Comparison of ENCODE assay signal across 24 cellular contexts in genomic region chr10:29730461-29730860, GRCh38.
DNase-seq lines count a peak whose midpoint lies in the region; ATAC-seq and TF ChIP-seq lines count a peak whose summit lies in the region.
"Had no signal": no experiment of that assay in that cellular context is flagged by ENCODE, and none has a peak within 500 bp of the region (broad histone marks: within the 10 kb centered on the region; RNA-seq: fewer than 3 reads in every experiment).

No MANE protein-coding gene starts in this region.

- intact Hi-C loops in esophagus muscularis mucosa (cut with DNase I) = loop anchor here (10.0 kb wide), 2 partner anchors 136 to 274 kb away; no protein-coding TSS in a partner anchor
- intact Hi-C loops in heart right ventricle (cut with DNase I) = loop anchor here in 8 of 10 donors (5.0 to 10.0 kb wide), 9 partner anchors 86 to 274 kb away; partner anchors contain the start of gene SVIL (in 2 of the 8)

- peaks cover 2% of the 10 kb centered on the region for H3K9me3 Mint-ChIP-seq in neural progenitor cell
- H3K9me3 Mint-ChIP-seq: activated naive CD4-positive, alpha-beta T cell treated with anti-CD3 and anti-CD28 coated beads, Interleukin-2, amount 50 U/mL, for 24 hours; IgD-negative memory B cell; natural killer cell treated with Interleukin-12 subunit alpha and Interleukin-12 subunit beta and Interleukin-15 and Interleukin-18, amount 100 ng/mL, for 72 hours had no signal

- no peak overlapping the region for H2AFZ ChIP-seq in neural progenitor cell (replicated peaks)

- TF ChIP-seq CTCF in esophagus muscularis mucosa (IDR thresholded peaks at IDR 0.05) = no peak
- TF ChIP-seq CTCF in neural progenitor cell (IDR thresholded peaks at IDR 0.05) = no peak
- no peak for TF ChIP-seq CTCF in heart right ventricle (IDR thresholded peaks at IDR 0.05)

- H3K27me3 ChIP-seq in MG63 (no peaks in the 10 kb centered on the region), esophagus muscularis mucosa (no peaks in the 10 kb centered on the region), neural progenitor cell (no peaks in the 10 kb centered on the region), stomach smooth muscle (ENCODE audit: control insufficient read depth in 1 of 2, insufficient read depth in 2 of 2, low read length in 2 of 2) (no peaks in the 10 kb centered on the region), heart right ventricle (no peaks in the 10 kb centered on the region)
- H3K27me3 ChIP-seq: left lung, upper lobe of left lung had no signal

- H3F3A ChIP-seq in neural progenitor cell (ENCODE audit: low read depth) = peaks cover 36% of the 10 kb centered on the region

- peaks cover 6% of the 10 kb centered on the region for H3K27me3 Mint-ChIP-seq in neural progenitor cell (ENCODE audit: insufficient read depth, low read depth)
- H3K27me3 Mint-ChIP-seq: activated naive CD4-positive, alpha-beta T cell treated with anti-CD3 and anti-CD28 coated beads, Interleukin-2, amount 50 U/mL, for 24 hours; natural killer cell treated with Interleukin-12 subunit alpha and Interleukin-12 subunit beta and Interleukin-15 and Interleukin-18, amount 100 ng/mL, for 72 hours had no signal

- no peak overlapping the region for H3K9ac ChIP-seq in neural progenitor cell
- H3K9ac ChIP-seq in stomach smooth muscle (ENCODE audit: low read length in 2 of 2) = peak overlapping the region in 1 of 2 donors; percentile 36
- H3K9ac ChIP-seq: SK-N-SH had no signal

- H3K36me3 ChIP-seq in MG63 = no peaks in the 10 kb centered on the region; the same call in 1 of the 2 replicates
- peaks cover 0 to 13% (median 4%) of the 10 kb centered on the region in 4 donors for H3K36me3 ChIP-seq in esophagus muscularis mucosa
- H3K36me3 ChIP-seq in neural progenitor cell = no peaks in the 10 kb centered on the region
- peaks cover 1 to 3% of the 10 kb centered on the region in 2 donors for H3K36me3 ChIP-seq in stomach smooth muscle (ENCODE audit: control insufficient read depth in 2 of 2, insufficient read depth in 2 of 2, low read length in 2 of 2)
- no peaks in the 10 kb centered on the region for H3K36me3 ChIP-seq in heart right ventricle
- H3K36me3 ChIP-seq: left lung, spleen, upper lobe of left lung had no signal

- H3K27ac ChIP-seq in esophagus muscularis mucosa (replicated peaks in 1 of 4) = peak overlapping the region; percentile 95 to 99 (median 98)
- no peak overlapping the region for H3K27ac ChIP-seq in neural progenitor cell
- H3K27ac ChIP-seq in stomach smooth muscle (ENCODE audit: low read length) = peak overlapping the region; percentile 71
- H3K27ac ChIP-seq in heart right ventricle = no peak overlapping the region
- H3K27ac ChIP-seq: upper lobe of left lung had no signal

- no peak for TF ChIP-seq EP300 in esophagus muscularis mucosa (IDR thresholded peaks at IDR 0.05)

- no peaks in the 10 kb centered on the region for H3K9me3 ChIP-seq in MG63
- no peaks in the 10 kb centered on the region for H3K9me3 ChIP-seq in esophagus muscularis mucosa
- H3K9me3 ChIP-seq in neural progenitor cell (ENCODE audit: low read depth) = no peaks in the 10 kb centered on the region
- no peaks in the 10 kb centered on the region for H3K9me3 ChIP-seq in stomach smooth muscle (ENCODE audit: control insufficient read depth in 2 of 2, low read length in 2 of 2)
- no peaks in the 10 kb centered on the region for H3K9me3 ChIP-seq in heart right ventricle
- H3K9me3 ChIP-seq: Caco-2, left lung, SK-N-SH, spleen, upper lobe of left lung had no signal

- no peak overlapping the region for H3K4me3 Mint-ChIP-seq in neural progenitor cell
- H3K4me3 Mint-ChIP-seq: activated naive CD4-positive, alpha-beta T cell treated with anti-CD3 and anti-CD28 coated beads, Interleukin-2, amount 50 U/mL, for 24 hours; IgD-negative memory B cell; natural killer cell treated with Interleukin-12 subunit alpha and Interleukin-12 subunit beta and Interleukin-15 and Interleukin-18, amount 100 ng/mL, for 72 hours had no signal

- 68% methylated on average over 5 of the region's 5 CpGs for WGBS in esophagus muscularis mucosa
- 76 to 86% methylated on average over 5 of the region's 5 CpGs for WGBS in heart right ventricle, 2 donors

- TF ChIP-seq POLR2A in esophagus muscularis mucosa (IDR thresholded peaks at IDR 0.05; ENCODE audit: low read depth) = no peak

- H3K4me1 ChIP-seq in esophagus muscularis mucosa (peaks cover 18 to 91% (median 73%) of the 10 kb centered on the region in 4 donors), neural progenitor cell (peaks cover 65% of the 10 kb centered on the region), stomach smooth muscle (ENCODE audit: control insufficient read depth, insufficient read depth, low read length) (peaks cover 63% of the 10 kb centered on the region), heart right ventricle (peaks cover 9 to 55% (median 25%) of the 10 kb centered on the region in 9 donors)

- no peak overlapping the region for H3K27ac Mint-ChIP-seq in neural progenitor cell
- H3K27ac Mint-ChIP-seq: activated naive CD4-positive, alpha-beta T cell treated with anti-CD3 and anti-CD28 coated beads, Interleukin-2, amount 50 U/mL, for 24 hours; IgD-negative memory B cell; natural killer cell treated with Interleukin-12 subunit alpha and Interleukin-12 subunit beta and Interleukin-15 and Interleukin-18, amount 100 ng/mL, for 72 hours had no signal

- H3K36me3 Mint-ChIP-seq in neural progenitor cell = peaks cover 11% of the 10 kb centered on the region
- H3K36me3 Mint-ChIP-seq: IgD-negative memory B cell; natural killer cell treated with Interleukin-12 subunit alpha and Interleukin-12 subunit beta and Interleukin-15 and Interleukin-18, amount 100 ng/mL, for 72 hours had no signal

- DNase-seq in MG63 (peak; percentile 27), esophagus muscularis mucosa (ENCODE audit: extremely low spot score) (no peak), neural progenitor cell (ENCODE audit: low spot score) (no peak), SHP77 (lab: John Stamatoyannopoulos, UW) (no peak), heart right ventricle (no peak), NK-92 (lab: John Stamatoyannopoulos, UW; ENCODE audit: unreplicated experiment) (no peak), activated gamma-delta T cell (lab: John Stamatoyannopoulos, UW) (no peak)
- DNase-seq: activated CD4-positive, alpha-beta T cell treated with anti-CD3 and anti-CD28 coated beads for 48 hours; Caco-2; erythroblast; left lung; MM.1S; NCI-H526; RPMI8226; SK-N-SH; spleen; stimulated activated CD4-positive, alpha-beta T cell treated with anti-CD3 and anti-CD28 coated beads, Interleukin-4, amount 100 ng/mL, for 1 hour; stimulated activated naive CD4-positive, alpha-beta T cell; T-helper 2 cell; upper lobe of left lung had no signal

- peaks cover 58% of the 10 kb centered on the region for H3K4me1 Mint-ChIP-seq in neural progenitor cell

- peak overlapping the region; percentile 58 for H3K4me2 ChIP-seq in neural progenitor cell

- no peak for ATAC-seq in heart right ventricle
- ATAC-seq: left lung; natural killer cell treated with Interleukin-12 subunit alpha and Interleukin-12 subunit beta and Interleukin-15 and Interleukin-18, amount 100 ng/mL, for 72 hours had no signal

- H4K20me1 ChIP-seq in neural progenitor cell (ENCODE audit: low read depth) = peaks cover 24% of the 10 kb centered on the region

- H3K4me3 ChIP-seq in MG63 (no peak overlapping the region), esophagus muscularis mucosa (peak overlapping the region; percentile 36 to 87 (median 64)), neural progenitor cell (no peak overlapping the region), stomach smooth muscle (ENCODE audit: low read length in 2 of 2) (peak overlapping the region in 1 of 2 donors; percentile 61), heart right ventricle (no peak overlapping the region)
- H3K4me3 ChIP-seq: left lung, spleen, upper lobe of left lung had no signal

- H3K79me2 ChIP-seq in neural progenitor cell (ENCODE audit: low read depth) = peaks cover 81% of the 10 kb centered on the region

Comparison
In these comparisons a context has a peak if more than half of its experiments do, and no peak if none do; other contexts are left out.
1. H3K4me3 ChIP-seq: peak in esophagus muscularis mucosa (4 of 4); none in MG63 (single experiment), neural progenitor cell (single experiment) and heart right ventricle (0 of 10).
2. H3K27ac ChIP-seq: peak in esophagus muscularis mucosa (4 of 4) and stomach smooth muscle (single experiment); none in neural progenitor cell (single experiment) and heart right ventricle (0 of 10).